15 cellular contexts compared by ENCODE assay signal in genomic region chr3:38000242-38000916, GRCh38. TPM values are rescaled to one million over a fixed set of nuclear protein-coding genes. Genes with fewer than 3 reads are reported as not detected.
DNase-seq lines count a peak whose midpoint lies in the region; ATAC-seq and TF ChIP-seq lines count a peak whose summit lies in the region.
"Had no signal": no experiment of that assay in that cellular context is flagged by ENCODE, and none has a peak within 500 bp of the region (broad histone marks: within the 10 kb centered on the region; RNA-seq: fewer than 3 reads in every experiment).

No MANE protein-coding gene starts in this region.

- DNase-seq in T-helper 1 cell (no peak), RWPE1 (ENCODE audit: low spot score) (no peak), dorsolateral prefrontal cortex (peak in 2 of 10 donors; percentile 6 to 30), posterior vena cava (ENCODE audit: low spot score) (peak; percentile 68), NCI-H1436 (lab: John Stamatoyannopoulos, UW) (no peak)
- DNase-seq: activated CD4-positive, alpha-beta T cell treated with anti-CD3 and anti-CD28 coated beads, Interleukin-2, amount 10 ng/mL, durations not matched to agents 24 days and 14 days; activated gamma-delta T cell treated with Interleukin-2 at 50 U/mL for 16 hours; foreskin keratinocyte; NCI-H748 treated with DMSO at 0.1 percent for 48 hours; stimulated activated naive CD8-positive, alpha-beta T cell treated with anti-CD3 and anti-CD28 coated beads, Interleukin-15, Interleukin-2, amounts not matched to agents 100 U/mL and 50 U/mL, for 24 hours had no signal

- ATAC-seq in HG03521 (IDR thresholded peaks at IDR 0.05; ENCODE audit: unreplicated experiment) = no peak
- no peak for ATAC-seq in GM19328 (IDR thresholded peaks at IDR 0.05; ENCODE audit: unreplicated experiment)
- ATAC-seq: foreskin keratinocyte; stimulated activated naive CD8-positive, alpha-beta T cell treated with anti-CD3 and anti-CD28 coated beads, Interleukin-15, Interleukin-2, amounts not matched to agents 100 U/mL and 50 U/mL, for 24 hours had no signal

- H3K36me3 Mint-ChIP-seq in T-helper 1 cell treated with Interleukin-12 subunit alpha and Interleukin-12 subunit beta and Interleukin-4 antibody, amounts not matched to agents 30 μg/mL and 1 μg/mL, for 36 hours (ENCODE audit: low read depth) = peaks cover 26% of the 10 kb centered on the region

- H3K9me3 Mint-ChIP-seq in T-helper 1 cell treated with Interleukin-12 subunit alpha and Interleukin-12 subunit beta and Interleukin-4 antibody, amounts not matched to agents 30 μg/mL and 1 μg/mL, for 36 hours = no peaks in the 10 kb centered on the region
- H3K9me3 Mint-ChIP-seq: activated CD4-positive, alpha-beta T cell treated with anti-CD3 and anti-CD28 coated beads, Interleukin-2, amount 10 ng/mL, durations not matched to agents 24 days and 14 days had no signal

- H3K4me3 Mint-ChIP-seq in T-helper 1 cell treated with Interleukin-12 subunit alpha and Interleukin-12 subunit beta and Interleukin-4 antibody, amounts not matched to agents 30 μg/mL and 1 μg/mL, for 36 hours = no peak overlapping the region
- H3K4me3 Mint-ChIP-seq: activated CD4-positive, alpha-beta T cell treated with anti-CD3 and anti-CD28 coated beads, Interleukin-2, amount 10 ng/mL, durations not matched to agents 24 days and 14 days had no signal

- no peaks in the 10 kb centered on the region for H3K27me3 ChIP-seq in dorsolateral prefrontal cortex
- H3K27me3 ChIP-seq: breast epithelium, foreskin keratinocyte had no signal

- TF ChIP-seq CTCF in RWPE1 (conservative IDR thresholded peaks at IDR 0.05; ENCODE audit: low read depth) = no peak
- TF ChIP-seq CTCF in dorsolateral prefrontal cortex (IDR thresholded peaks at IDR 0.05 in 54 of 56, conservative IDR thresholded peaks at IDR 0.05 in 2 of 56; ENCODE audit: low read depth in 1 of 56, partially characterized antibody in 56 of 56) = no peak

- H3K27me3 Mint-ChIP-seq in T-helper 1 cell treated with Interleukin-12 subunit alpha and Interleukin-12 subunit beta and Interleukin-4 antibody, amounts not matched to agents 30 μg/mL and 1 μg/mL, for 36 hours (ENCODE audit: low read depth) = no peaks in the 10 kb centered on the region
- H3K27me3 Mint-ChIP-seq: activated CD4-positive, alpha-beta T cell treated with anti-CD3 and anti-CD28 coated beads, Interleukin-2, amount 10 ng/mL, durations not matched to agents 24 days and 14 days had no signal

- intact Hi-C loops in dorsolateral prefrontal cortex (cut with DNase I) (loop anchor here in 1 of 2 donors (5.0 to 10.0 kb wide), 2 partner anchors 42 to 454 kb away; partner anchors contain the start of gene ACVR2B), posterior vena cava (cut with DNase I) (no loop called here)

- H3K4me1 Mint-ChIP-seq in T-helper 1 cell treated with Interleukin-12 subunit alpha and Interleukin-12 subunit beta and Interleukin-4 antibody, amounts not matched to agents 30 μg/mL and 1 μg/mL, for 36 hours (ENCODE audit: low read depth) = peaks cover 36% of the 10 kb centered on the region

- CTCF ChIA-PET in RWPE1 (lab: Yijun Ruan, JAX) = interaction anchor here (0.6 kb wide), 1 partner anchor 17 kb away, joined by 5 read pairs; no protein-coding TSS in a partner anchor

- no peak overlapping the region for H3K4me3 ChIP-seq in dorsolateral prefrontal cortex
- H3K4me3 ChIP-seq: breast epithelium, lung had no signal

- H3K27ac ChIP-seq in RWPE1 (peak overlapping the region; percentile 41), dorsolateral prefrontal cortex (peak overlapping the region in 57 of 59 donors; percentile 6 to 96 (median 77))
- H3K27ac ChIP-seq: breast epithelium, foreskin keratinocyte had no signal

- POLR2A ChIA-PET in RWPE1 (lab: Yijun Ruan, JAX; ENCODE audit: low non-redundant PET) = no interaction called here

- H3K27ac Mint-ChIP-seq in T-helper 1 cell treated with Interleukin-12 subunit alpha and Interleukin-12 subunit beta and Interleukin-4 antibody, amounts not matched to agents 30 μg/mL and 1 μg/mL, for 36 hours = peak overlapping the region; percentile 23

RNA-seq across cellular contexts. Expression of gene VILL, which starts 9.8 kb away (rescaled TPM):
- total RNA-seq in dorsolateral prefrontal cortex (10 to 100 TPM in 83 of 120 experiments, 1 to 10 TPM in 37; 5.7 to 23.5 (median 11.1) TPM), posterior vena cava (1 to 10 TPM; 3.4 to 5.9 TPM)

RNA-seq across cellular contexts. Expression of gene PLCD1, which starts 29.1 kb away (rescaled TPM):
- total RNA-seq in dorsolateral prefrontal cortex (10 to 100 TPM; 16.3 to 64.5 (median 29.4) TPM), posterior vena cava (10 to 100 TPM; 32.5 to 40.9 TPM)

RNA-seq across cellular contexts. Expression of gene DLEC1, which starts 38.6 kb away (rescaled TPM):
- 10 to 100 TPM in 1 of 120 experiments, 1 to 10 TPM in 102, under 1 TPM in 17; 0.73 to 13.1 (median 2.2) TPM for total RNA-seq in dorsolateral prefrontal cortex
- under 1 TPM; 0.14 to 0.51 TPM for total RNA-seq in posterior vena cava
- total RNA-seq: foreskin keratinocyte had no signal
